Comparison of ENCODE assay signal across 12 cellular contexts in genomic region chr11:113261709-113262475, GRCh38. TPM values are rescaled to one million over a fixed set of nuclear protein-coding genes. Genes with fewer than 3 reads are reported as not detected.
DNase-seq lines count a peak whose midpoint lies in the region; ATAC-seq and TF ChIP-seq lines count a peak whose summit lies in the region.
"Had no signal": no experiment of that assay in that cellular context is flagged by ENCODE, and none has a peak within 500 bp of the region (broad histone marks: within the 10 kb centered on the region; RNA-seq: fewer than 3 reads in every experiment).

No MANE protein-coding gene starts in this region.

- H3K36me3 Mint-ChIP-seq in HFFc6 (ENCODE audit: low read depth) (no peaks in the 10 kb centered on the region), T-helper 17 cell (ENCODE audit: low read depth) (no peaks in the 10 kb centered on the region)

- H3K9me3 ChIP-seq in T-helper 17 cell (ENCODE audit: control insufficient read depth, low read length, poor library complexity, severe bottlenecking), result no peaks in the 10 kb centered on the region
- H3K9me3 ChIP-seq: esophagus muscularis mucosa, right lobe of liver had no signal

- peaks cover 5% of the 10 kb centered on the region for H3K27me3 ChIP-seq in foreskin keratinocyte
- H3K27me3 ChIP-seq: esophagus muscularis mucosa, right lobe of liver had no signal

- H3K27me3 Mint-ChIP-seq in HFFc6 (ENCODE audit: insufficient read depth), result no peaks in the 10 kb centered on the region; the same call in none of the 2 replicates
- peaks cover 18% of the 10 kb centered on the region for H3K27me3 Mint-ChIP-seq in T-helper 17 cell

- H3K27ac ChIP-seq in foreskin keratinocyte, result no peak overlapping the region
- H3K27ac ChIP-seq: esophagus muscularis mucosa, KMS-11, right lobe of liver had no signal

- H3K4me3 Mint-ChIP-seq in HFFc6 (no peak overlapping the region), T-helper 17 cell (no peak overlapping the region)
- H3K4me3 Mint-ChIP-seq: activated CD8-positive, alpha-beta T cell treated with anti-CD3 and anti-CD28 coated beads for 36 hours had no signal

- no peaks in the 10 kb centered on the region for H3K4me1 ChIP-seq in foreskin keratinocyte
- H3K4me1 ChIP-seq: right lobe of liver had no signal

- H3K4me1 Mint-ChIP-seq in HFFc6 (ENCODE audit: low read depth), result no peaks in the 10 kb centered on the region; the same call in 1 of the 2 replicates
- peaks cover 3% of the 10 kb centered on the region for H3K4me1 Mint-ChIP-seq in T-helper 17 cell

- peak; percentile 25 for ATAC-seq in T-helper 17 cell
- peak; percentile 27 for ATAC-seq in foreskin keratinocyte
- no peak for ATAC-seq in GM19397 (IDR thresholded peaks at IDR 0.05; ENCODE audit: unreplicated experiment)
- ATAC-seq: activated CD8-positive, alpha-beta T cell treated with anti-CD3 and anti-CD28 coated beads for 36 hours; right lobe of liver had no signal

- DNase-seq in HFFc6, result peak; percentile 30
- no peak for DNase-seq in T-helper 17 cell
- DNase-seq in foreskin keratinocyte, result peak in 1 of 2 donors; percentile 12
- peak; percentile 17 for DNase-seq in stromal cell of bone marrow (ENCODE audit: low read depth)
- no peak for DNase-seq in HuH-7 (ENCODE audit: low spot score)
- DNase-seq in stimulated activated naive CD4-positive, alpha-beta T cell (lab: John Stamatoyannopoulos, UW), result no peak
- DNase-seq: activated CD8-positive, alpha-beta T cell treated with anti-CD3 and anti-CD28 coated beads for 36 hours; activated gamma-delta T cell treated with Interleukin-2 at 50 U/mL for 16 hours; right lobe of liver had no signal

- no peak for TF ChIP-seq CTCF in HFFc6 (IDR thresholded peaks at IDR 0.05)
- no peak for TF ChIP-seq CTCF in foreskin keratinocyte (conservative IDR thresholded peaks at IDR 0.05)

- H3K27ac Mint-ChIP-seq in HFFc6 (no peak overlapping the region), T-helper 17 cell (peak overlapping the region; percentile 37)
- H3K27ac Mint-ChIP-seq: activated CD8-positive, alpha-beta T cell treated with anti-CD3 and anti-CD28 coated beads for 36 hours had no signal

- peaks cover 5% of the 10 kb centered on the region; the same call in 1 of the 2 replicates for H3K9me3 Mint-ChIP-seq in HFFc6
- H3K9me3 Mint-ChIP-seq: activated CD8-positive, alpha-beta T cell treated with anti-CD3 and anti-CD28 coated beads for 36 hours had no signal

RNA-seq across cellular contexts. Expression of gene TTC12, which starts 52.5 kb away (rescaled TPM):
- 10 to 100 TPM in 2 of 6 experiments, 1 to 10 TPM in 4; 7.4 to 11.4 (median 9.5) TPM for total RNA-seq in HFFc6 (2021; fragmentation: NEBNext Ultra II Directional; extraction: Animal tissue kit (Norgen Biotek cat#: 25700))
- total RNA-seq in T-helper 17 cell, result 10 to 100 TPM; 31.1 to 36.5 TPM
- 16.6 and 20.4 TPM in 2 replicates for total RNA-seq in foreskin keratinocyte
- polyA plus RNA-seq in foreskin keratinocyte, result 11.5 and 11.7 TPM in 2 replicates

Comparison
In these comparisons a context has a peak if more than half of its experiments do, and no peak if none do; other contexts are left out.
1. DNase-seq: peak in HFFc6 (single experiment) and stromal cell of bone marrow (single experiment); none in T-helper 17 cell (0 of 3), HuH-7 (single experiment) and stimulated activated naive CD4-positive, alpha-beta T cell (0 of 6).